1 cellular context compared by ENCODE assay signal in genomic region chr17:73686126-73686525, GRCh38.
A peak's percentile ranks its signal among the peaks of the same experiment; 100 is the strongest.
TF ChIP-seq lines count a peak whose summit lies in the region.

No MANE protein-coding gene starts in this region.

TF ChIP-seq in H1, 55 proteins besides CTCF, POLR2A, EP300 and RAD21 (continued from another document):
- TF ChIP-seq POU5F1 (IDR thresholded peaks at IDR 0.05; ENCODE audit: low read depth, low read length), result 0 out of 2 replicates have a peak, but pooled peaks have one; percentile 47
- TF ChIP-seq CEBPB (IDR thresholded peaks at IDR 0.05; ENCODE audit: low read depth, low read length), result 0 out of 2 replicates have a peak, but pooled peaks have one; percentile 1
- TF ChIP-seq SUZ12 (IDR thresholded peaks at IDR 0.05; ENCODE audit: low read length), result no peak
- TF ChIP-seq HDAC2 (IDR thresholded peaks at IDR 0.05; ENCODE audit: borderline replicate concordance in 1 of 2, low read depth in 2 of 2, low read length in 2 of 2), result 0 out of 4 replicates have a peak, but pooled peaks of 1 of the 2 experiments have one; percentile 15
- no peak for TF ChIP-seq GABPA (IDR thresholded peaks at IDR 0.05; ENCODE audit: borderline replicate concordance, insufficient read depth, low read length)
- no peak for TF ChIP-seq POLR2AphosphoS5 (IDR thresholded peaks at IDR 0.05; ENCODE audit: low read depth, low read length)
- no peak for TF ChIP-seq KDM4A (IDR thresholded peaks at IDR 0.05; ENCODE audit: low read depth, low read length, severe bottlenecking)
- TF ChIP-seq SAP30 (IDR thresholded peaks at IDR 0.05; ENCODE audit: insufficient read depth, insufficient replicate concordance, low read length), result no peak
